Comparison of ENCODE assay signal across 8 cellular contexts in the genomic region with DNA sequence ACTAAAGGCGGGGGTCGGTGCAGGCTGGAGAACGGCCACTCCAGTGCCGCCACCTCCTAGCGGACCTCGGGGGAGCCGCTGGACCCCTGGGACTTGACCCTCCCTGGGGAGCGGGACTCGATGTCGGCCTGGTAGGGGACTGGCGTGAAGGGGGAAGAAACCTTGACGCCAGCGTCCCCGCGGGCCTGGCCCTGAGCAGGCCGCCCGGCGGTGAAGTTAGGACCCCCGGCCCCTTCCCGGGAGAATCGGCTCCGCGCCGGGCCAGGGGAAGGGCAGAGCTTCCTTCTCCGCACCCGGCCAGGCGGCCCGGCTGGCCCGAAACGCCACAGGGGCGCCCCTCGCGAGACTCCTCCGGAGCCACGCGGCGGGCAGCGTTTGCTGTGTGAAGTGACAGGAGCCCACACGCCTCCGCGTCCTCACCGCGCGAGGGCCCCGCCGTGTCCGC. TPM values are rescaled to one million over a fixed set of nuclear protein-coding genes. Genes with fewer than 3 reads are reported as not detected.
A peak's percentile ranks its signal among the peaks of the same experiment; 100 is the strongest.
DNase-seq lines count a peak whose midpoint lies in the region; ATAC-seq and TF ChIP-seq lines count a peak whose summit lies in the region.

No MANE protein-coding gene starts in this region.

- DNase-seq in Peyer's patch (peak in 1 of 3 donors; percentile 20), NCI-H446 (lab: John Stamatoyannopoulos, UW) (no peak), SIG-M5 (lab: John Stamatoyannopoulos, UW) (no peak)
- DNase-seq in activated effector memory CD4-positive, alpha-beta T cell treated with anti-CD3 and anti-CD28 coated beads, Interleukin-2, amount 50 U/mL, for 16 hours: no peak

- peaks cover 0 to 38% (median 0%) of the 10 kb centered on the region in 3 donors for H3K36me3 ChIP-seq in Peyer's patch
- H3K36me3 ChIP-seq in mucosa of rectum (ENCODE audit: control insufficient read depth in 2 of 2, insufficient read depth in 2 of 2, low read length in 2 of 2): peaks cover 22 to 32% of the 10 kb centered on the region in 2 donors

- TF ChIP-seq CTCF in C4-2B (conservative IDR thresholded peaks at IDR 0.05): no peak
- no peak for TF ChIP-seq CTCF in Peyer's patch (IDR thresholded peaks at IDR 0.05)

- peak overlapping the region; percentile 90 for H3K27ac Mint-ChIP-seq in dendritic cell treated with granulocyte-macrophage colony-stimulating factor and Interleukin-4, amounts not matched to agents 40 ng/mL and 50 ng/mL, for 4 days

- H3K9me3 ChIP-seq in Peyer's patch: no peaks in the 10 kb centered on the region
- H3K9me3 ChIP-seq in mucosa of rectum (ENCODE audit: control insufficient read depth in 2 of 2, low read length in 2 of 2): no peaks in the 10 kb centered on the region

- peak overlapping the region; percentile 70 to 87 for H3K9ac ChIP-seq in mucosa of rectum (ENCODE audit: low read depth in 1 of 2, low read length in 2 of 2)

- H3K4me1 Mint-ChIP-seq in dendritic cell treated with granulocyte-macrophage colony-stimulating factor and Interleukin-4, amounts not matched to agents 40 ng/mL and 50 ng/mL, for 4 days (ENCODE audit: low read depth): peaks cover 19% of the 10 kb centered on the region

- H3K4me3 ChIP-seq in Peyer's patch: peak overlapping the region; percentile 79 to 100 (median 92)
- H3K4me3 ChIP-seq in mucosa of rectum (ENCODE audit: low read length in 2 of 2): peak overlapping the region; percentile 71 to 76

- H3K36me3 Mint-ChIP-seq in dendritic cell treated with granulocyte-macrophage colony-stimulating factor and Interleukin-4, amounts not matched to agents 40 ng/mL and 50 ng/mL, for 4 days (ENCODE audit: low read depth): peaks cover 38% of the 10 kb centered on the region

- H3K27ac ChIP-seq in C4-2B (peak overlapping the region; percentile 92), Peyer's patch (peak overlapping the region; percentile 81 to 90 (median 85)), mucosa of rectum (ENCODE audit: low read depth in 2 of 2, low read length in 2 of 2) (peak overlapping the region; percentile 29 to 67)

- peaks cover 0 to 26% (median 15%) of the 10 kb centered on the region in 4 donors for H3K4me1 ChIP-seq in Peyer's patch
- peaks cover 12 to 17% of the 10 kb centered on the region in 2 donors for H3K4me1 ChIP-seq in mucosa of rectum (ENCODE audit: control insufficient read depth in 2 of 2, insufficient read depth in 2 of 2, low read length in 2 of 2)

- TF ChIP-seq POLR2A in Peyer's patch (IDR thresholded peaks at IDR 0.05): no peak

- H3K27me3 Mint-ChIP-seq in dendritic cell treated with granulocyte-macrophage colony-stimulating factor and Interleukin-4, amounts not matched to agents 40 ng/mL and 50 ng/mL, for 4 days: no peaks in the 10 kb centered on the region

- H3K4me3 Mint-ChIP-seq in dendritic cell treated with granulocyte-macrophage colony-stimulating factor and Interleukin-4, amounts not matched to agents 40 ng/mL and 50 ng/mL, for 4 days: peak overlapping the region; percentile 74

- intact Hi-C loops in dendritic cell treated with granulocyte-macrophage colony-stimulating factor and Interleukin-4, amounts not matched to agents 40 ng/mL and 50 ng/mL, for 4 days (cut with micrococcal nuclease): no loop called here

- H3K27me3 ChIP-seq in Peyer's patch (no peaks in the 10 kb centered on the region), mucosa of rectum (ENCODE audit: control insufficient read depth in 2 of 2, insufficient read depth in 2 of 2, low read length in 2 of 2) (no peaks in the 10 kb centered on the region)

- ATAC-seq in GM21515 (IDR thresholded peaks at IDR 0.05; ENCODE audit: unreplicated experiment): peak; percentile 15

- H3K9me3 Mint-ChIP-seq in dendritic cell treated with granulocyte-macrophage colony-stimulating factor and Interleukin-4, amounts not matched to agents 40 ng/mL and 50 ng/mL, for 4 days: no peaks in the 10 kb centered on the region

RNA-seq across cellular contexts. Expression of a gene that starts 0.4 kb away (rescaled TPM):
- total RNA-seq in Peyer's patch: 100 to 1,000 TPM in 3 of 4 donors, 10 to 100 TPM in 1; 73.6 to 207 (median 122) TPM

RNA-seq across cellular contexts. Expression of a gene that starts 13.5 kb away (rescaled TPM):
- total RNA-seq in Peyer's patch: 100 to 1,000 TPM in 1 of 4 donors, 10 to 100 TPM in 3; 69.2 to 138 (median 88.5) TPM

RNA-seq across cellular contexts. Expression of a gene that starts 13.6 kb away (rescaled TPM):
- total RNA-seq in Peyer's patch: 10 to 100 TPM; 42.9 to 65.7 (median 50.2) TPM

RNA-seq across cellular contexts. Expression of a gene that starts 27.7 kb away (rescaled TPM):
- total RNA-seq in Peyer's patch: 100 to 1,000 TPM in 2 of 4 donors, 10 to 100 TPM in 2; 68.5 to 104 (median 86.8) TPM

RNA-seq across cellular contexts. Expression of a gene that starts 32.8 kb away (rescaled TPM):
- 100 to 1,000 TPM in 1 of 4 donors, 10 to 100 TPM in 3; 50.4 to 110 (median 76.5) TPM for total RNA-seq in Peyer's patch
